8 cellular contexts compared by ENCODE assay signal in genomic region chr2:50535971-50536759, GRCh38.
A peak's percentile ranks its signal among the peaks of the same experiment; 100 is the strongest.
DNase-seq lines count a peak whose midpoint lies in the region; ATAC-seq, FAIRE-seq and TF ChIP-seq lines count a peak whose summit lies in the region.

No MANE protein-coding gene starts in this region.

- H3K4me3 Mint-ChIP-seq in H9 = no peak overlapping the region

- H3K4me3 ChIP-seq in pancreas (no peak overlapping the region), mucosa of descending colon (no peak overlapping the region)

- no peak overlapping the region for H3T11ph ChIP-seq in H9 (ENCODE audit: low read length)

- H3K9me3 ChIP-seq in H9 (ENCODE audit: control insufficient read depth, low read depth, low read length) = no peaks in the 10 kb centered on the region
- no peaks in the 10 kb centered on the region for H3K9me3 ChIP-seq in pancreas
- no peaks in the 10 kb centered on the region for H3K9me3 ChIP-seq in mucosa of descending colon

- no peak overlapping the region for H3K18ac ChIP-seq in H9 (ENCODE audit: insufficient read length, low read depth, low read length)

- no peaks in the 10 kb centered on the region for H4K20me1 ChIP-seq in H9 (ENCODE audit: control insufficient read depth, insufficient read depth, insufficient read length)

- no CpG with 5 or more reads among the region's 11 CpGs for WGBS in H9 (ENCODE audit: extremely low coverage, insufficient read length, low lambda C conversion rate)
- 43 to 47% methylated on average over 11 of the region's 11 CpGs for WGBS in pancreas, 2 donors

- no peak overlapping the region for H2BK5ac ChIP-seq in H9 (ENCODE audit: insufficient read length, low read length)

- H3K27me3 Mint-ChIP-seq in H9 (ENCODE audit: low read depth) = no peaks in the 10 kb centered on the region

- H3K27me3 ChIP-seq in H9 (ENCODE audit: insufficient read depth, low read length) = no peaks in the 10 kb centered on the region; the same call in 1 of the 2 replicates
- no peaks in the 10 kb centered on the region for H3K27me3 ChIP-seq in pancreas

- no peak for FAIRE-seq in pancreas (lab: Jason Lieb, UNC)
- no peak for FAIRE-seq in frontal cortex (lab: Jason Lieb, UNC)

- no peaks in the 10 kb centered on the region for H3K36me3 Mint-ChIP-seq in H9 (ENCODE audit: insufficient read depth in 1 of 3, low read depth in 3 of 3)

- H3K36me3 ChIP-seq in pancreas (no peaks in the 10 kb centered on the region), mucosa of descending colon (ENCODE audit: low read depth) (no peaks in the 10 kb centered on the region)

- H3K4me1 Mint-ChIP-seq in H9 = peaks cover 9 to 11% of the 10 kb centered on the region in 2 experiments

- no peak overlapping the region for H3K9ac ChIP-seq in H9 (ENCODE audit: extremely low read depth, insufficient read length, low read length)

- H2BK20ac ChIP-seq in H9 (ENCODE audit: low read depth, low read length, poor library complexity, severe bottlenecking) = no peak overlapping the region

- H3K79me1 ChIP-seq in H9 (ENCODE audit: insufficient read depth, low read depth, low read length, poor library complexity, severe bottlenecking) = no peaks in the 10 kb centered on the region

- no peak overlapping the region for H3K27ac Mint-ChIP-seq in H9

- no peak overlapping the region for H3K14ac ChIP-seq in H9 (ENCODE audit: insufficient read depth, low read length)

- H3K23me2 ChIP-seq in H9 (ENCODE audit: insufficient read length, low read depth, low read length, poor library complexity, severe bottlenecking) = no peaks in the 10 kb centered on the region

- H4K5ac ChIP-seq in H9 (ENCODE audit: insufficient read length, low read depth, low read length) = no peak overlapping the region

- H3K79me2 ChIP-seq in H9 (ENCODE audit: insufficient read depth, low read length) = no peaks in the 10 kb centered on the region; the same call in 1 of the 2 replicates

- no peak overlapping the region for H3K27ac ChIP-seq in H9 (ENCODE audit: insufficient read length, low read depth, low read length)
- H3K27ac ChIP-seq in pancreas = no peak overlapping the region

- H3K4me2 ChIP-seq in H9 (ENCODE audit: insufficient read depth, insufficient read length, low read length) = no peak overlapping the region

- H2AFZ ChIP-seq in H9 (ENCODE audit: low read length) = no peak overlapping the region

- TF ChIP-seq CTCF in H9 (conservative IDR thresholded peaks at IDR 0.05) = peak; percentile 73
- peak in 3 of 4 donors; percentile 14 to 37 (median 16) for TF ChIP-seq CTCF in pancreas (IDR thresholded peaks at IDR 0.05)
- no peak for TF ChIP-seq CTCF in mucosa of descending colon (IDR thresholded peaks at IDR 0.05)

- H2BK120ac ChIP-seq in H9 (ENCODE audit: low read depth, low read length, poor library complexity, severe bottlenecking) = no peak overlapping the region

- no peak overlapping the region for H2AK5ac ChIP-seq in H9 (ENCODE audit: insufficient read length, low read length)

- H2BK12ac ChIP-seq in H9 (ENCODE audit: insufficient read length, low read depth, low read length) = no peak overlapping the region

- no peak overlapping the region for H2BK15ac ChIP-seq in H9 (ENCODE audit: low read depth, low read length)

- H3K9me3 Mint-ChIP-seq in H9 = no peaks in the 10 kb centered on the region

- DNase-seq in DMS114 treated with DMSO at 0.1 percent for 48 hours (lab: John Stamatoyannopoulos, UW; ENCODE audit: unreplicated experiment) (peak; percentile 15), H9 (no peak), NCI-H2227 treated with DMSO at 0.1 percent for 48 hours (lab: John Stamatoyannopoulos, UW) (peak; percentile 56), cerebellum (ENCODE audit: low spot score) (peak; percentile 54), pancreas (no peak), mucosa of descending colon (no peak), frontal cortex (ENCODE audit: low spot score in 2 of 2) (no peak)
- DNase-seq in activated CD4-positive, CD25-positive, alpha-beta regulatory T cell (lab: John Stamatoyannopoulos, UW) = no peak

- ATAC-seq in pancreas (peak; percentile 53 to 75 (median 69)), mucosa of descending colon (no peak)

- intact Hi-C loops in pancreas (cut with DNase I) (no loop called here), mucosa of descending colon (cut with DNase I, micrococcal nuclease) (no loop called here)

- no peak overlapping the region for H4K91ac ChIP-seq in H9 (ENCODE audit: insufficient read length, low read depth, low read length)

- no peak overlapping the region for H3K23ac ChIP-seq in H9 (ENCODE audit: insufficient read length, low read depth, low read length)

- H3K4ac ChIP-seq in H9 (ENCODE audit: low read depth, low read length) = no peak overlapping the region

- H3K4me1 ChIP-seq in H9 (ENCODE audit: insufficient read depth, low read length) (no peaks in the 10 kb centered on the region), pancreas (peaks cover 5 to 8% (median 6%) of the 10 kb centered on the region in 3 donors), mucosa of descending colon (ENCODE audit: low read depth) (no peaks in the 10 kb centered on the region)

- no peak overlapping the region for H4K8ac ChIP-seq in H9 (replicated peaks; ENCODE audit: insufficient read length, low read depth, low read length)

- no peak overlapping the region for H3K56ac ChIP-seq in H9 (ENCODE audit: insufficient read length, low read depth, low read length)

Comparison
In these comparisons a context has a peak if more than half of its experiments do, and no peak if none do; other contexts are left out.
1. DNase-seq: peak in DMS114 treated with DMSO at 0.1 percent for 48 hours (single experiment), NCI-H2227 treated with DMSO at 0.1 percent for 48 hours (single experiment) and cerebellum (single experiment); none in H9 (single experiment), pancreas (0 of 6), mucosa of descending colon (0 of 3), activated CD4-positive, CD25-positive, alpha-beta regulatory T cell (0 of 4) and frontal cortex (0 of 2).